Comparison of ENCODE assay signal across 9 cellular contexts in the genomic region with DNA sequence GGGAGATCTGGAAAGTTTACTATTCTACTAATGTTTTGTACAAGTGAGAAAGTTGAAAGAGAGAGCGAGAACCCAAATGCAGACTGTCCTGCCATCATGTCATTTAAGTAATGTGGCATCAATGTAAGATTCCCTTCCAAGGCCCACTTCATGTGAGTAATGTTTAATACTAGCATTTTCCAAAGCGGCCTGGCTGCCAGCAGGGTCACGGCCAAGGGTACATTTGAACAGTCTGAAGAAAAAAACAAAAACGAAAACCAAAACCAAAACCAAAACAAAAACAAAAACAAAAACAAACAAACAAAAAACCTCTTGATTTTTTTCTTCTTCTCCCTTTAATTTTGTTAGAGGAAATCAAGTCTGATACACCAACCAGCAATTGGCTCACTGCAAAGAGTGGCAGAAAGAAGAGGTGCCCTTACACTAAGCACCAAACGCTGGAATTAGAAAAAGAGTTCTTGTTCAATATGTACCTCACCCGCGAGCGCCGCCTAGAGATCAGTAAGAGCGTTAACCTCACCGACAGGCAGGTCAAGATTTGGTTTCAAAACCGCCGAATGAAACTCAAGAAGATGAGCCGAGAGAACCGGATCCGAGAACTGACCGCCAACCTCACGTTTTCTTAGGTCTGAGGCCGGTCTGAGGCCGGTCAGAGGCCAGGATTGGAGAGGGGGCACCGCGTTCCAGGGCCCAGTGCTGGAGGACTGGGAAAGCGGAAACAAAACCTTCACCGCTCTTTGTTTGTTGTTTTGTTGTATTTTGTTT. TPM values are rescaled to one million over a fixed set of nuclear protein-coding genes. Genes with fewer than 3 reads are reported as not detected.
A peak's percentile ranks its signal among the peaks of the same experiment; 100 is the strongest.
DNase-seq lines count a peak whose midpoint lies in the region; ATAC-seq, FAIRE-seq and TF ChIP-seq lines count a peak whose summit lies in the region.
"Had no signal": no experiment of that assay in that cellular context is flagged by ENCODE, and none has a peak within 500 bp of the region (broad histone marks: within the 10 kb centered on the region; RNA-seq: fewer than 3 reads in every experiment).

No MANE protein-coding gene starts in this region.

- peaks cover 73 to 93% of the 10 kb centered on the region in 2 donors for H3K27me3 ChIP-seq in right atrium auricular region
- H3K27me3 ChIP-seq in right cardiac atrium (ENCODE audit: control insufficient read depth, insufficient read depth): no peaks in the 10 kb centered on the region
- no peaks in the 10 kb centered on the region for H3K27me3 ChIP-seq in uterus

- no peak overlapping the region for H3K4me3 Mint-ChIP-seq in endothelial cell (ENCODE audit: unreplicated experiment)

- H3K4me3 ChIP-seq in right atrium auricular region (no peak overlapping the region), right cardiac atrium (ENCODE audit: low read length) (no peak overlapping the region), uterus (peak overlapping the region; percentile 43 to 51)

- no peak for FAIRE-seq in RCC 7860 (lab: Jason Lieb, UNC)

- peaks cover 0 to 4% of the 10 kb centered on the region in 2 donors for H3K9me3 ChIP-seq in right atrium auricular region
- H3K9me3 ChIP-seq in right cardiac atrium (ENCODE audit: control insufficient read depth, low read length): no peaks in the 10 kb centered on the region
- H3K9me3 ChIP-seq in uterus: no peaks in the 10 kb centered on the region
- H3K9me3 ChIP-seq: neutrophil had no signal

- H3K4me1 ChIP-seq in right atrium auricular region (peaks cover 0 to 25% of the 10 kb centered on the region in 2 donors), right cardiac atrium (ENCODE audit: control insufficient read depth, insufficient read depth, low read length) (peaks cover 6% of the 10 kb centered on the region), uterus (no peaks in the 10 kb centered on the region)

- intact Hi-C loops in right cardiac atrium (cut with DNase I) (no loop called here), uterus (cut with DNase I; ENCODE audit: low total_unique reads) (no loop called here)

- H3K4me1 Mint-ChIP-seq in endothelial cell (ENCODE audit: unreplicated experiment): peaks cover 15% of the 10 kb centered on the region

- TF ChIP-seq CTCF in right atrium auricular region (IDR thresholded peaks at IDR 0.05): peak; percentile 8 to 21
- peak; percentile 64 for TF ChIP-seq CTCF in endothelial cell (IDR thresholded peaks at IDR 0.05; ENCODE audit: unreplicated experiment)
- peak; percentile 66 to 76 (median 71) for TF ChIP-seq CTCF in uterus (IDR thresholded peaks at IDR 0.05)

- no peak overlapping the region for H3K27ac Mint-ChIP-seq in endothelial cell (ENCODE audit: unreplicated experiment)

- TF ChIP-seq POLR2A in uterus (IDR thresholded peaks at IDR 0.05): peak; percentile 46 to 66

- ATAC-seq in right cardiac atrium: no peak

- H3K36me3 ChIP-seq in right atrium auricular region (no peaks in the 10 kb centered on the region), uterus (no peaks in the 10 kb centered on the region)
- H3K36me3 ChIP-seq: neutrophil had no signal

- DNase-seq in right atrium auricular region (ENCODE audit: low spot score) (no peak), right cardiac atrium (no peak), NCI-H82 (lab: John Stamatoyannopoulos, UW) (peak; percentile 83), endothelial cell (ENCODE audit: low spot score) (no peak), uterus (peak; percentile 76 to 95), RCC 7860 (ENCODE audit: low spot score) (no peak), superior temporal gyrus (ENCODE audit: extremely low spot score) (no peak)
- no peak for DNase-seq in activated CD4-positive, CD25-positive, alpha-beta regulatory T cell treated with anti-CD3 and anti-CD28 coated beads, Interleukin-2, amount 50 U/mL, for 72 hours

- H3K9me3 Mint-ChIP-seq in endothelial cell (ENCODE audit: unreplicated experiment): no peaks in the 10 kb centered on the region

- H3K36me3 Mint-ChIP-seq in endothelial cell (ENCODE audit: low read depth, unreplicated experiment): no peaks in the 10 kb centered on the region

- peaks cover 52% of the 10 kb centered on the region for H3K27me3 Mint-ChIP-seq in endothelial cell (ENCODE audit: unreplicated experiment)

- WGBS in right cardiac atrium: 10% methylated on average over 24 of the region's 24 CpGs

- H3K27ac ChIP-seq in right atrium auricular region (no peak overlapping the region), right cardiac atrium (ENCODE audit: low read length) (no peak overlapping the region), uterus (peak overlapping the region; percentile 98 to 99)
- H3K27ac ChIP-seq: neutrophil had no signal

RNA-seq across cellular contexts. Expression of a gene that starts 2.2 kb away (rescaled TPM):
- total RNA-seq in right atrium auricular region (not detected), right cardiac atrium (not detected), endothelial cell (ENCODE audit: unreplicated experiment) (not detected), uterus (10 to 100 TPM in 3 of 4 donors, 1 to 10 TPM in 1; 6.8 to 81.0 (median 53.6) TPM)
- not detected for polyA plus RNA-seq in right cardiac atrium

RNA-seq across cellular contexts. Expression of a gene that starts 3.7 kb away (rescaled TPM):
- under 1 TPM in 1 of 2 donors, not detected in 1; 0.44 TPM for total RNA-seq in right atrium auricular region
- total RNA-seq in right cardiac atrium: not detected
- polyA plus RNA-seq in right cardiac atrium: 0.09 TPM
- 0.56 TPM for total RNA-seq in endothelial cell (ENCODE audit: unreplicated experiment)
- total RNA-seq in uterus: 10 to 100 TPM in 3 of 4 donors, 1 to 10 TPM in 1; 3.8 to 78.1 (median 46.4) TPM

RNA-seq across cellular contexts. Expression of a gene that starts 10.7 kb away (rescaled TPM):
- total RNA-seq in right atrium auricular region (1 to 10 TPM in 1 of 2 donors, under 1 TPM in 1; 0.55 to 1.1 TPM), right cardiac atrium (under 1 TPM; 0.11 to 0.39 (median 0.28) TPM), endothelial cell (ENCODE audit: unreplicated experiment) (9.3 TPM), uterus (10 to 100 TPM; 25.8 to 75.6 (median 48.0) TPM)
- 0.63 TPM for polyA plus RNA-seq in right cardiac atrium

RNA-seq across cellular contexts. Expression of a gene that starts 11.7 kb away (rescaled TPM):
- total RNA-seq in right atrium auricular region: not detected
- not detected for total RNA-seq in right cardiac atrium
- not detected for polyA plus RNA-seq in right cardiac atrium
- total RNA-seq in endothelial cell (ENCODE audit: unreplicated experiment): not detected
- 10 to 100 TPM in 1 of 4 donors, 1 to 10 TPM in 1, under 1 TPM in 1, not detected in 1; 0.88 to 34.6 (median 8.6) TPM for total RNA-seq in uterus

RNA-seq across cellular contexts. Expression of a gene that starts 19.2 kb away (rescaled TPM):
- total RNA-seq in right atrium auricular region: not detected
- total RNA-seq in right cardiac atrium: not detected
- polyA plus RNA-seq in right cardiac atrium: not detected
- not detected for total RNA-seq in endothelial cell (ENCODE audit: unreplicated experiment)
- under 1 TPM in 1 of 4 donors, not detected in 3; 0.76 TPM for total RNA-seq in uterus

Comparison
In these comparisons a context has a peak if more than half of its experiments do, and no peak if none do; other contexts are left out.
1. DNase-seq: peak in NCI-H82 (single experiment) and uterus (2 of 2); none in right atrium auricular region (single experiment), right cardiac atrium (0 of 3), endothelial cell (single experiment), RCC 7860 (single experiment), superior temporal gyrus (single experiment) and activated CD4-positive, CD25-positive, alpha-beta regulatory T cell treated with anti-CD3 and anti-CD28 coated beads, Interleukin-2, amount 50 U/mL, for 72 hours (single experiment).
2. H3K27ac ChIP-seq: peak in uterus (2 of 2); none in right atrium auricular region (0 of 2) and right cardiac atrium (single experiment).
3. H3K4me3 ChIP-seq: peak in uterus (2 of 2); none in right atrium auricular region (0 of 2) and right cardiac atrium (single experiment).
4. CTCF ChIP-seq: peak in every context shown above with its lines; median percentile 71 in uterus; 64 in endothelial cell; 14 in right atrium auricular region.